ENCODE assay signal across 8 cellular contexts in the genomic region with DNA sequence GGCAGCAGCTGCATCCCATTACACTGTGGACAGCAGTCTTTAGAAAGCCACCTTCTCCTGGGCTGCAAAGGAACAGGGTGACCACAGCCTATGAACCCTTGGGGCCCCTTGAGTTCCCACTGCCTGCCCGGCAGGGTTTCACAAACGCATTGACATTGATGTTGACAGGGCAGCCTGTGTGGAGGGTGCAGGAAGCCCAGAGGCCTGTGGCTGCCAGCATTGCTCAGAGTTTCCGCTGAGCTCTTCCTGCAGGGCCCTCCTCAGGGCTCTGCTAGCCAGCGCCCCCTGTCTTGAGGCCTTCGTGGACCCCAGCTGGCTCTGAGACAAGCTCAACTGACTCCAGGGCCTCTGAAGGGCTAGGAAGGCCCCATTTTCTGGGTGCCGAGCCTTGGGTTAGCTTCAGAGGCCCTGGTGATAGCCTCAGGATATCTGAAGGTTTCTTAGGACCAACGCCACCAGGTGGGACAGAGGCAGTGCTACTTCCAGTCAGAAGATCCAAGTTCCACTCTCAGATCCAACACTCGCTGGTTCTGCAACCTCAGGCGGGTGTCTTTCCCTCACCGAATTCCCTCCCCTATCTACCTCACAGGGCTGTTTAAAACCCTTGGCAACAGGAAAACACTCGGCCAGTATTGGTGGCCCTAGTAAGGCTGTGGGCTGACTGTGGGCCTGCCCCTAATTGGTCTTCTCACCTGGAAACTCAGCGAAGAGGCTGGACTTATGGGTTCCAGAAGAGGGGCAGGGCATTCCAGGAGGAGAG. TPM values are rescaled to one million over a fixed set of nuclear protein-coding genes. Genes with fewer than 3 reads are reported as not detected.
DNase-seq lines count a peak whose midpoint lies in the region; ATAC-seq and TF ChIP-seq lines count a peak whose summit lies in the region.

No MANE protein-coding gene starts in this region.

- peak overlapping the region; percentile 50 for H2AFZ ChIP-seq in SK-N-SH (ENCODE audit: low read depth)
- H2AFZ ChIP-seq in hepatocyte = no peak overlapping the region

- H3K79me2 ChIP-seq in SK-N-SH (ENCODE audit: insufficient read depth) (no peaks in the 10 kb centered on the region), hepatocyte (no peaks in the 10 kb centered on the region)

- H3K9me2 ChIP-seq in SK-N-SH (no peaks in the 10 kb centered on the region), hepatocyte (replicated peaks; ENCODE audit: insufficient read depth) (no peaks in the 10 kb centered on the region)

- H3K4me2 ChIP-seq in SK-N-SH (no peak overlapping the region), hepatocyte (no peak overlapping the region)

- H3K4me1 ChIP-seq in SK-N-SH (ENCODE audit: control insufficient read depth in 1 of 2, insufficient read depth in 2 of 2, low read depth in 1 of 2, low read length in 1 of 2) (peaks cover 37 to 57% of the 10 kb centered on the region in 2 experiments), hepatocyte (ENCODE audit: insufficient read depth) (peaks cover 38% of the 10 kb centered on the region)

- intact Hi-C loops in activated naive CD4-positive, alpha-beta T cell treated with anti-CD3 and anti-CD28 coated beads for 36 hours (cut with micrococcal nuclease) = loop anchor here (1.0 to 5.0 kb wide), 5 partner anchors 11 to 191 kb away; a partner anchor contains a TSS

- peaks cover 57% of the 10 kb centered on the region for H3K4me1 Mint-ChIP-seq in activated naive CD4-positive, alpha-beta T cell treated with anti-CD3 and anti-CD28 coated beads for 36 hours (ENCODE audit: low read depth)

- H3K4me3 Mint-ChIP-seq in activated naive CD4-positive, alpha-beta T cell treated with anti-CD3 and anti-CD28 coated beads for 36 hours = no peak overlapping the region

- TF ChIP-seq CTCF in GM10248 (IDR thresholded peaks at IDR 0.05; ENCODE audit: control extremely low read depth, extremely low read depth, low read depth, missing control alignments) (peak; percentile 53), SK-N-SH (IDR thresholded peaks at IDR 0.05) (peak; percentile 38; the same call in 1 of the 2 replicates), hepatocyte (IDR thresholded peaks at IDR 0.05; ENCODE audit: poor library complexity) (peak; percentile 23)

- H4K20me1 ChIP-seq in SK-N-SH (ENCODE audit: insufficient read depth) (no peaks in the 10 kb centered on the region), hepatocyte (ENCODE audit: insufficient read depth, poor library complexity, severe bottlenecking) (no peaks in the 10 kb centered on the region)

- CTCF ChIA-PET in GM10248 (lab: Yijun Ruan, JAX) (interaction anchor here (0.6 to 14.2 kb wide), 26 partner anchors 9 to 326 kb away, joined by 3 to 169 read pairs (median 4); a partner anchor contains a TSS), SK-N-SH (lab: Yijun Ruan, JAX) (interaction anchor here (0.7 to 27.7 kb wide), 5 partner anchors 14 to 326 kb away, joined by 3 to 822 read pairs (median 6); a partner anchor contains a TSS)
- CTCF ChIA-PET in activated naive CD4-positive, alpha-beta T cell treated with anti-CD3 and anti-CD28 coated beads for 36 hours (lab: Charles Lee) = interaction anchor here (0.7 to 25.2 kb wide), 13 partner anchors 9 to 245 kb away, joined by 3 to 622 read pairs (median 4); a partner anchor contains a TSS

- H3K27me3 ChIP-seq in SK-N-SH (ENCODE audit: insufficient read depth) (no peaks in the 10 kb centered on the region), hepatocyte (no peaks in the 10 kb centered on the region)

- no peak for TF ChIP-seq RAD21 in SK-N-SH (IDR thresholded peaks at IDR 0.05; ENCODE audit: low read length)

- H3K9ac ChIP-seq in SK-N-SH = no peak overlapping the region

- ATAC-seq in HG02759 (IDR thresholded peaks at IDR 0.05; ENCODE audit: unreplicated experiment) = peak; percentile 87

- no peaks in the 10 kb centered on the region for H3K27me3 Mint-ChIP-seq in activated naive CD4-positive, alpha-beta T cell treated with anti-CD3 and anti-CD28 coated beads for 36 hours (ENCODE audit: low read depth)

- no peak for TF ChIP-seq EP300 in SK-N-SH (IDR thresholded peaks at IDR 0.05; ENCODE audit: borderline replicate concordance in 1 of 2, low read depth in 1 of 2, low read length in 1 of 2)

- H3K9me3 Mint-ChIP-seq in activated naive CD4-positive, alpha-beta T cell treated with anti-CD3 and anti-CD28 coated beads for 36 hours = no peaks in the 10 kb centered on the region

- DNase-seq in GM10248 (ENCODE audit: extremely low spot score) (peak; percentile 85), SK-N-SH (no peak), hepatocyte (ENCODE audit: low spot score) (peak; percentile 71), inferior parietal cortex (ENCODE audit: extremely low spot score) (no peak), epidermal melanocyte (ENCODE audit: insufficient read length, low spot score) (no peak)
- peak; percentile 91 for DNase-seq in activated naive CD4-positive, alpha-beta T cell treated with anti-CD3 and anti-CD28 coated beads for 36 hours
- peak; percentile 73 for DNase-seq in stimulated activated CD4-positive, alpha-beta T cell treated with anti-CD3 and anti-CD28 coated beads, Interleukin-4, amount 100 ng/mL, for 1 hour

- H3K27ac ChIP-seq in SK-N-SH (ENCODE audit: low read depth in 2 of 2, low read length in 1 of 2) (no peak overlapping the region), hepatocyte (peak overlapping the region; percentile 43)

- no peaks in the 10 kb centered on the region for H3K36me3 Mint-ChIP-seq in activated naive CD4-positive, alpha-beta T cell treated with anti-CD3 and anti-CD28 coated beads for 36 hours (ENCODE audit: low read depth)

- WGBS in SK-N-SH (ENCODE audit: low lambda C conversion rate) = 89% methylated on average over 9 of the region's 12 CpGs
- 81% methylated on average over 12 of the region's 12 CpGs for WGBS in hepatocyte (ENCODE audit: low lambda C conversion rate, missing lambda C conversion rate)

- H3K27ac Mint-ChIP-seq in activated naive CD4-positive, alpha-beta T cell treated with anti-CD3 and anti-CD28 coated beads for 36 hours = peak overlapping the region; percentile 81

- H3K4me3 ChIP-seq in SK-N-SH (ENCODE audit: low read depth in 2 of 2, low read length in 1 of 2) (no peak overlapping the region), hepatocyte (no peak overlapping the region)

- H3F3A ChIP-seq in SK-N-SH (replicated peaks; ENCODE audit: insufficient read depth) = peaks cover 11% of the 10 kb centered on the region

- H3K36me3 ChIP-seq in SK-N-SH (replicated peaks in 1 of 2; ENCODE audit: control insufficient read depth in 1 of 2, insufficient read depth in 2 of 2, low read length in 1 of 2) = no peaks in the 10 kb centered on the region
- H3K36me3 ChIP-seq in hepatocyte (replicated peaks; ENCODE audit: insufficient read depth, low read depth) = no peaks in the 10 kb centered on the region

- H3K9me3 ChIP-seq in SK-N-SH (no peaks in the 10 kb centered on the region), hepatocyte (ENCODE audit: low read depth) (no peaks in the 10 kb centered on the region)

- POLR2A ChIA-PET in GM10248 (lab: Yijun Ruan, JAX) = interaction anchor here (1.0 kb wide), 1 partner anchor 195 kb away, joined by 3 read pairs; no protein-coding TSS in a partner anchor
- POLR2A ChIA-PET in SK-N-SH (lab: Yijun Ruan, JAX) = no interaction called here

TF ChIP-seq in SK-N-SH, 30 proteins besides CTCF, POLR2A, EP300 and RAD21:
- TF ChIP-seq, protein P1, sequence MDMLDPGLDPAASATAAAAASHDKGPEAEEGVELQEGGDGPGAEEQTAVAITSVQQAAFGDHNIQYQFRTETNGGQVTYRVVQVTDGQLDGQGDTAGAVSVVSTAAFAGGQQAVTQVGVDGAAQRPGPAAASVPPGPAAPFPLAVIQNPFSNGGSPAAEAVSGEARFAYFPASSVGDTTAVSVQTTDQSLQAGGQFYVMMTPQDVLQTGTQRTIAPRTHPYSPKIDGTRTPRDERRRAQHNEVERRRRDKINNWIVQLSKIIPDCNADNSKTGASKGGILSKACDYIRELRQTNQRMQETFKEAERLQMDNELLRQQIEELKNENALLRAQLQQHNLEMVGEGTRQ (IDR thresholded peaks at IDR 0.05; ENCODE audit: borderline replicate concordance, low read depth, low read length) = no peak
- no peak for TF ChIP-seq SIN3A (IDR thresholded peaks at IDR 0.05; ENCODE audit: borderline replicate concordance, low read depth, low read length)
- TF ChIP-seq POLR2AphosphoS5 (IDR thresholded peaks at IDR 0.05; ENCODE audit: low read depth, low read length) = no peak
- TF ChIP-seq NFIC (IDR thresholded peaks at IDR 0.05; ENCODE audit: borderline replicate concordance) = no peak
- no peak for TF ChIP-seq TAF1 (IDR thresholded peaks at IDR 0.05; ENCODE audit: borderline replicate concordance, low read depth, low read length)
- TF ChIP-seq RCOR1 (IDR thresholded peaks at IDR 0.05; ENCODE audit: low read length) = no peak

RNA-seq across cellular contexts. Expression of a gene that starts 27.2 kb away (rescaled TPM):
- polyA plus RNA-seq in SK-N-SH (2012; rRNA removed) (not detected in 2 replicates), hepatocyte (97.3 and 105 TPM in 2 replicates)
- polyA plus RNA-seq in SK-N-SH (2012; cell fraction: cytosol; rRNA removed) = not detected in 2 replicates
- not detected in 2 replicates for polyA plus RNA-seq in SK-N-SH (2012; cell fraction: nucleus; rRNA removed)
- not detected for total RNA-seq in activated naive CD4-positive, alpha-beta T cell treated with anti-CD3 and anti-CD28 coated beads for 36 hours
- 40.2 and 48.1 TPM in 2 replicates for total RNA-seq in hepatocyte

RNA-seq across cellular contexts. Expression of a gene that starts 50.1 kb away (rescaled TPM):
- polyA plus RNA-seq in SK-N-SH (2012; rRNA removed) = 84.9 and 86.6 TPM in 2 replicates
- polyA plus RNA-seq in SK-N-SH (2012; cell fraction: cytosol; rRNA removed) = 101 and 104 TPM in 2 replicates
- polyA plus RNA-seq in SK-N-SH (2012; cell fraction: nucleus; rRNA removed) = 44.0 and 59.3 TPM in 2 replicates
- 1 to 10 TPM; 4.7 to 4.8 TPM for total RNA-seq in activated naive CD4-positive, alpha-beta T cell treated with anti-CD3 and anti-CD28 coated beads for 36 hours
- total RNA-seq in hepatocyte = 297 and 337 TPM in 2 replicates
- 905 and 962 TPM in 2 replicates for polyA plus RNA-seq in hepatocyte

Comparison
In these comparisons a context has a peak if more than half of its experiments do, and no peak if none do; other contexts are left out.
1. DNase-seq: peak in GM10248 (single experiment), activated naive CD4-positive, alpha-beta T cell treated with anti-CD3 and anti-CD28 coated beads for 36 hours (single experiment), hepatocyte (single experiment) and stimulated activated CD4-positive, alpha-beta T cell treated with anti-CD3 and anti-CD28 coated beads, Interleukin-4, amount 100 ng/mL, for 1 hour (single experiment); none in SK-N-SH (single experiment), inferior parietal cortex (single experiment) and epidermal melanocyte (single experiment).
2. RNA of a gene that starts 27.2 kb away (total RNA-seq): 40.2 to 48.1 TPM in hepatocyte; not detected in activated naive CD4-positive, alpha-beta T cell treated with anti-CD3 and anti-CD28 coated beads for 36 hours; every median in the first group is over 10 times any median in the second.
3. RNA of a gene that starts 50.1 kb away (total RNA-seq): 297 to 337 TPM in hepatocyte; 4.7 to 4.8 TPM in activated naive CD4-positive, alpha-beta T cell treated with anti-CD3 and anti-CD28 coated beads for 36 hours; every median in the first group is over 10 times any median in the second.
4. Peak in every context shown above with its lines, with median percentiles within 50 percentile points of each other: CTCF ChIP-seq.